1 cellular context compared by ENCODE assay signal in genomic region chr7:30594540-30595460, GRCh38.
TF ChIP-seq lines count a peak whose summit lies in the region.

A gene with protein sequence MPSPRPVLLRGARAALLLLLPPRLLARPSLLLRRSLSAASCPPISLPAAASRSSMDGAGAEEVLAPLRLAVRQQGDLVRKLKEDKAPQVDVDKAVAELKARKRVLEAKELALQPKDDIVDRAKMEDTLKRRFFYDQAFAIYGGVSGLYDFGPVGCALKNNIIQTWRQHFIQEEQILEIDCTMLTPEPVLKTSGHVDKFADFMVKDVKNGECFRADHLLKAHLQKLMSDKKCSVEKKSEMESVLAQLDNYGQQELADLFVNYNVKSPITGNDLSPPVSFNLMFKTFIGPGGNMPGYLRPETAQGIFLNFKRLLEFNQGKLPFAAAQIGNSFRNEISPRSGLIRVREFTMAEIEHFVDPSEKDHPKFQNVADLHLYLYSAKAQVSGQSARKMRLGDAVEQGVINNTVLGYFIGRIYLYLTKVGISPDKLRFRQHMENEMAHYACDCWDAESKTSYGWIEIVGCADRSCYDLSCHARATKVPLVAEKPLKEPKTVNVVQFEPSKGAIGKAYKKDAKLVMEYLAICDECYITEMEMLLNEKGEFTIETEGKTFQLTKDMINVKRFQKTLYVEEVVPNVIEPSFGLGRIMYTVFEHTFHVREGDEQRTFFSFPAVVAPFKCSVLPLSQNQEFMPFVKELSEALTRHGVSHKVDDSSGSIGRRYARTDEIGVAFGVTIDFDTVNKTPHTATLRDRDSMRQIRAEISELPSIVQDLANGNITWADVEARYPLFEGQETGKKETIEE (plus strand): TSS chr7:30594878. CDS start chr7:30594922, 44 bp downstream.

TF ChIP-seq in SK-N-SH, 30 proteins besides CTCF, POLR2A, EP300 and RAD21 (continued from another document):
- peak; percentile 59; the same call in 1 of the 2 replicates for TF ChIP-seq REST (IDR thresholded peaks at IDR 0.05; ENCODE audit: low read depth, low read length)
- peak; percentile 99 for TF ChIP-seq MAX (IDR thresholded peaks at IDR 0.05; ENCODE audit: low read depth)
- no peak for TF ChIP-seq NFIC (IDR thresholded peaks at IDR 0.05; ENCODE audit: borderline replicate concordance)
- TF ChIP-seq SMC3 (IDR thresholded peaks at IDR 0.05; ENCODE audit: low read depth, low read length): no peak
- no peak for TF ChIP-seq EZH2phosphoT487 (IDR thresholded peaks at IDR 0.05; ENCODE audit: borderline replicate concordance, low read depth)
- TF ChIP-seq MEF2A (IDR thresholded peaks at IDR 0.05; ENCODE audit: borderline replicate concordance, low read depth): no peak
- peak; percentile 76; the same call in 1 of the 2 replicates for TF ChIP-seq FOXJ3 (CRISPR knock-in tag; IDR thresholded peaks at IDR 0.05)
- TF ChIP-seq NRF1 (IDR thresholded peaks at IDR 0.05; ENCODE audit: low read depth, low read length): peak; percentile 23; the same call in 1 of the 2 replicates
- peak; percentile 13; the same call in 1 of the 2 replicates for TF ChIP-seq FOSL2 (IDR thresholded peaks at IDR 0.05; ENCODE audit: borderline replicate concordance, low read depth)
- TF ChIP-seq, protein P1, sequence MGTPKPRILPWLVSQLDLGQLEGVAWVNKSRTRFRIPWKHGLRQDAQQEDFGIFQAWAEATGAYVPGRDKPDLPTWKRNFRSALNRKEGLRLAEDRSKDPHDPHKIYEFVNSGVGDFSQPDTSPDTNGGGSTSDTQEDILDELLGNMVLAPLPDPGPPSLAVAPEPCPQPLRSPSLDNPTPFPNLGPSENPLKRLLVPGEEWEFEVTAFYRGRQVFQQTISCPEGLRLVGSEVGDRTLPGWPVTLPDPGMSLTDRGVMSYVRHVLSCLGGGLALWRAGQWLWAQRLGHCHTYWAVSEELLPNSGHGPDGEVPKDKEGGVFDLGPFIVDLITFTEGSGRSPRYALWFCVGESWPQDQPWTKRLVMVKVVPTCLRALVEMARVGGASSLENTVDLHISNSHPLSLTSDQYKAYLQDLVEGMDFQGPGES (IDR thresholded peaks at IDR 0.05; ENCODE audit: low read depth, low read length): no peak
